In genomic region chr5:116442095-116442534, GRCh38 we compare ENCODE assay signal across 1 cellular context.
TF ChIP-seq lines count a peak whose summit lies in the region.

No MANE protein-coding gene starts in this region.

TF ChIP-seq in WTC11, 78 proteins besides CTCF, POLR2A, EP300 and RAD21 (continued from another document):
- TF ChIP-seq PRDM15 (CRISPR knock-in tag; IDR thresholded peaks at IDR 0.05) (no peak), ZNF317 (CRISPR knock-in tag; IDR thresholded peaks at IDR 0.05; ENCODE audit: borderline replicate concordance, low read depth) (no peak), ZNF281 (CRISPR knock-in tag; IDR thresholded peaks at IDR 0.05) (no peak), CBFB (CRISPR knock-in tag; IDR thresholded peaks at IDR 0.05; ENCODE audit: low read depth) (no peak), ZNF532 (CRISPR knock-in tag; IDR thresholded peaks at IDR 0.05; ENCODE audit: borderline replicate concordance) (peak; percentile 68; the same call in 1 of the 2 replicates), USF2 (CRISPR knock-in tag; IDR thresholded peaks at IDR 0.05) (no peak), ZMAT4 (CRISPR knock-in tag; IDR thresholded peaks at IDR 0.05) (peak; percentile 80), TP53 (CRISPR knock-in tag; IDR thresholded peaks at IDR 0.05) (no peak), CREM (CRISPR knock-in tag; IDR thresholded peaks at IDR 0.05) (no peak), SOX15 (CRISPR knock-in tag; IDR thresholded peaks at IDR 0.05) (no peak), RELA (CRISPR knock-in tag; IDR thresholded peaks at IDR 0.05; ENCODE audit: borderline replicate concordance) (no peak), ZNF138 (CRISPR knock-in tag; conservative IDR thresholded peaks at IDR 0.05) (no peak), MLX (CRISPR knock-in tag; IDR thresholded peaks at IDR 0.05) (no peak), ZNF416 (CRISPR knock-in tag; IDR thresholded peaks at IDR 0.05) (0 out of 2 replicates have a peak, but pooled peaks have one; percentile 20), ATF6 (CRISPR knock-in tag; IDR thresholded peaks at IDR 0.05) (no peak), ATF1 (CRISPR knock-in tag; IDR thresholded peaks at IDR 0.05) (no peak), SMAD4 (CRISPR knock-in tag; IDR thresholded peaks at IDR 0.05) (no peak), E2F5 (CRISPR knock-in tag; IDR thresholded peaks at IDR 0.05) (no peak), ATF2 (CRISPR knock-in tag; IDR thresholded peaks at IDR 0.05; ENCODE audit: borderline replicate concordance, low read depth) (no peak), CREB1 (CRISPR knock-in tag; IDR thresholded peaks at IDR 0.05) (no peak), TEAD1 (CRISPR knock-in tag; IDR thresholded peaks at IDR 0.05) (no peak), ZBTB21 (CRISPR knock-in tag; IDR thresholded peaks at IDR 0.05; ENCODE audit: borderline replicate concordance) (no peak), STAT6 (CRISPR knock-in tag; conservative IDR thresholded peaks at IDR 0.05; ENCODE audit: low read depth) (no peak), SP1 (CRISPR knock-in tag; conservative IDR thresholded peaks at IDR 0.05) (no peak), FOXK1 (CRISPR knock-in tag; IDR thresholded peaks at IDR 0.05) (no peak), NFE2L1 (CRISPR knock-in tag; IDR thresholded peaks at IDR 0.05) (no peak), ATF3 (CRISPR knock-in tag; conservative IDR thresholded peaks at IDR 0.05) (no peak), OVOL2 (CRISPR knock-in tag; IDR thresholded peaks at IDR 0.05; ENCODE audit: borderline replicate concordance) (no peak), SMAD3 (CRISPR knock-in tag; IDR thresholded peaks at IDR 0.05; ENCODE audit: borderline replicate concordance) (no peak), IRF2 (CRISPR knock-in tag; IDR thresholded peaks at IDR 0.05; ENCODE audit: borderline replicate concordance, low read depth) (no peak), ESRRA (CRISPR knock-in tag; IDR thresholded peaks at IDR 0.05; ENCODE audit: borderline replicate concordance) (0 out of 2 replicates have a peak, but pooled peaks have one; percentile 28)
